In genomic region chr11:71863978-71864627, GRCh38 we compare ENCODE assay signal across 11 cellular contexts. TPM values are rescaled to one million over a fixed set of nuclear protein-coding genes. Genes with fewer than 3 reads are reported as not detected.
A peak's percentile ranks its signal among the peaks of the same experiment; 100 is the strongest.
DNase-seq lines count a peak whose midpoint lies in the region; ATAC-seq, FAIRE-seq and TF ChIP-seq lines count a peak whose summit lies in the region.
"Not testable (repeated sequence)": the region's sequence is repeated elsewhere in the genome, so short reads cannot be mapped to it uniquely, and the experiment has no call there.
"Had no signal": no experiment of that assay in that cellular context is flagged by ENCODE, and none has a peak within 500 bp of the region (broad histone marks: within the 10 kb centered on the region; RNA-seq: fewer than 3 reads in every experiment).

No MANE protein-coding gene starts in this region.

- intact Hi-C loops in Panc1 (cut with micrococcal nuclease; ENCODE audit: unreplicated experiment); activated CD4-positive, alpha-beta memory T cell treated with anti-CD3 and anti-CD28 coated beads for 36 hours (cut with micrococcal nuclease); left colon (cut with DNase I, micrococcal nuclease): not testable (repeated sequence)
- intact Hi-C loops in endothelial cell of umbilical vein (cut with micrococcal nuclease) = loop anchor here (5.0 kb wide), 1 partner anchor 153 kb away; no protein-coding TSS in a partner anchor

- FAIRE-seq in H54 (lab: Jason Lieb, UNC) = peak; percentile 87
- FAIRE-seq in endothelial cell of umbilical vein (lab: Jason Lieb, UNC) = peak; percentile 74
- peak; percentile 84 for FAIRE-seq in small intestine (lab: Jason Lieb, UNC)

- H3K79me2 ChIP-seq in endothelial cell of umbilical vein (ENCODE audit: control insufficient read depth, insufficient read depth, low read length) = not testable (repeated sequence)

- dilution Hi-C loops in endothelial cell of umbilical vein (cut with MboI; ENCODE audit: extremely low pct_ligation_motif_present, low sequenced_read_pairs) = not testable (repeated sequence)

- not testable (repeated sequence) for H3K9me1 ChIP-seq in endothelial cell of umbilical vein (replicated peaks; ENCODE audit: control insufficient read depth, extremely low read depth, insufficient read depth, low read length)

- ATAC-seq in Panc1 = peak; percentile 98
- ATAC-seq in left colon = peak; percentile 69

- not testable (repeated sequence) for H3K4me3 Mint-ChIP-seq in activated CD4-positive, alpha-beta memory T cell treated with anti-CD3 and anti-CD28 coated beads for 36 hours

- not testable (repeated sequence) for H3K9me3 Mint-ChIP-seq in activated CD4-positive, alpha-beta memory T cell treated with anti-CD3 and anti-CD28 coated beads for 36 hours

- H3K4me2 ChIP-seq in endothelial cell of umbilical vein (ENCODE audit: insufficient read depth, low read length) = not testable (repeated sequence)

- not testable (repeated sequence) for H3K27me3 Mint-ChIP-seq in activated CD4-positive, alpha-beta memory T cell treated with anti-CD3 and anti-CD28 coated beads for 36 hours

- H3K9me3 ChIP-seq in Panc1 (ENCODE audit: control insufficient read depth, insufficient read depth, low read depth, low read length); endothelial cell of umbilical vein (replicated peaks; ENCODE audit: control insufficient read depth, insufficient read depth, low read length); small intestine (ENCODE audit: control insufficient read depth, low read depth): not testable (repeated sequence)

- not testable (repeated sequence) for H3K36me3 Mint-ChIP-seq in activated CD4-positive, alpha-beta memory T cell treated with anti-CD3 and anti-CD28 coated beads for 36 hours

- 48 to 63% (median 52%) methylated on average over 3 of the region's 3 CpGs for WGBS in small intestine, 3 donors

- BruUV-seq in Panc1 (replicated peaks; lab: Mats Ljungman, UMichigan); endothelial cell of umbilical vein (replicated peaks; lab: Mats Ljungman, UMichigan): not testable (repeated sequence)

- not testable (repeated sequence) for H4K20me1 ChIP-seq in endothelial cell of umbilical vein (replicated peaks; ENCODE audit: control insufficient read depth, extremely low read depth, insufficient read depth, low read length)

- not testable (repeated sequence) for H3K9ac ChIP-seq in endothelial cell of umbilical vein (replicated peaks; ENCODE audit: extremely low read depth, insufficient read depth, low read length)

- not testable (repeated sequence) for H3K27me3 ChIP-seq in Panc1 (ENCODE audit: control insufficient read depth, insufficient read depth, low read length); endothelial cell of umbilical vein (ENCODE audit: control insufficient read depth in 2 of 2, insufficient read depth in 2 of 2, low read length in 2 of 2); small intestine (ENCODE audit: control insufficient read depth in 2 of 2, insufficient read depth in 2 of 2, low read length in 2 of 2)

- not testable (repeated sequence) for H3K4me3 ChIP-seq in Panc1 (ENCODE audit: low read depth in 2 of 2, low read length in 2 of 2); endothelial cell of umbilical vein (replicated peaks in 1 of 3; ENCODE audit: insufficient read depth in 1 of 3, low read depth in 1 of 3, low read length in 3 of 3); small intestine (ENCODE audit: low read depth in 1 of 2, low read length in 2 of 2)

- not testable (repeated sequence) for H3K4me1 ChIP-seq in Panc1 (ENCODE audit: control insufficient read depth, insufficient read depth, low read length); endothelial cell of umbilical vein (ENCODE audit: control insufficient read depth, extremely low read depth, insufficient read depth, low read length); small intestine (ENCODE audit: control insufficient read depth in 2 of 2, insufficient read depth in 1 of 2, low read depth in 1 of 2, low read length in 1 of 2)

- in situ Hi-C loops in Panc1 (cut with HindIII; ENCODE audit: low pct_unique_long_range_greater_than_20kb, low sequenced_read_pairs) = not testable (repeated sequence)

- TF ChIP-seq POLR2A in H54 (IDR thresholded peaks at IDR 0.05; ENCODE audit: low read depth, low read length); endothelial cell of umbilical vein (IDR thresholded peaks at IDR 0.05; ENCODE audit: low read depth, low read length): not testable (repeated sequence)

- not testable (repeated sequence) for H3K36me3 ChIP-seq in Panc1 (ENCODE audit: control insufficient read depth, insufficient read depth, low read length); endothelial cell of umbilical vein (ENCODE audit: control insufficient read depth in 2 of 2, extremely low read depth in 1 of 2, insufficient read depth in 2 of 2, low read length in 2 of 2); small intestine (ENCODE audit: control insufficient read depth in 2 of 2, insufficient read depth in 2 of 2, low read length in 2 of 2)

- not testable (repeated sequence) for H3K27ac Mint-ChIP-seq in activated CD4-positive, alpha-beta memory T cell treated with anti-CD3 and anti-CD28 coated beads for 36 hours

- CTCF ChIA-PET in Panc1 (lab: Charles Lee) (interaction anchor here (0.6 to 1.1 kb wide), 5 partner anchors 18 to 273 kb away, joined by 3 to 6 read pairs (median 3); no protein-coding TSS in a partner anchor), endothelial cell of umbilical vein (lab: Charles Lee) (interaction anchor here (0.7 to 1.8 kb wide), 13 partner anchors 9 to 567 kb away, joined by 3 to 16 read pairs (median 4); partner anchors contain the start of genes RNF121 and XNDC1N)
- CTCF ChIA-PET in activated CD4-positive, alpha-beta memory T cell treated with anti-CD3 and anti-CD28 coated beads for 36 hours (lab: Charles Lee) = interaction anchor here (0.6 to 1.2 kb wide), 2 partner anchors 68 to 1527 kb away, joined by 3 read pairs; no protein-coding TSS in a partner anchor

- not testable (repeated sequence) for H3K4me1 Mint-ChIP-seq in activated CD4-positive, alpha-beta memory T cell treated with anti-CD3 and anti-CD28 coated beads for 36 hours (ENCODE audit: low read depth)

- POLR2A ChIA-PET in Panc1 (lab: Charles Lee); endothelial cell of umbilical vein (lab: Charles Lee): not testable (repeated sequence)
- POLR2A ChIA-PET in activated CD4-positive, alpha-beta memory T cell treated with anti-CD3 and anti-CD28 coated beads for 36 hours (lab: Charles Lee) = interaction anchor here (0.6 kb wide), 1 partner anchor 1292 kb away, joined by 3 read pairs; no protein-coding TSS in a partner anchor

- DNase-seq in CMK (ENCODE audit: low read depth) (peak; percentile 45), NCI-H1417 (lab: John Stamatoyannopoulos, UW) (peak; percentile 19 to 69 (median 24)), Panc1 (ENCODE audit: low read depth, low spot score) (peak; percentile 47), endothelial cell of umbilical vein (ENCODE audit: low read depth, low spot score) (peak; percentile 61), small intestine (peak; percentile 69)
- not testable (repeated sequence) for DNase-seq in H54 (ENCODE audit: insufficient read length, low spot score); left colon
- DNase-seq in activated CD4-positive, alpha-beta memory T cell treated with anti-CD3 and anti-CD28 coated beads for 36 hours = peak; percentile 18

- H3K27ac ChIP-seq in Panc1 (ENCODE audit: low read length); endothelial cell of umbilical vein (ENCODE audit: insufficient read depth, low read depth, low read length); small intestine (ENCODE audit: low read depth in 1 of 2, low read length in 1 of 2): not testable (repeated sequence)

- TF ChIP-seq CTCF in Panc1 (IDR thresholded peaks at IDR 0.05) = peak; percentile 93
- TF ChIP-seq CTCF in endothelial cell of umbilical vein (IDR thresholded peaks at IDR 0.05; ENCODE audit: extremely low read depth in 1 of 2, insufficient read depth in 1 of 2, low read depth in 1 of 2, low read length in 2 of 2) = peak; percentile 50 to 65

- not testable (repeated sequence) for H2AFZ ChIP-seq in endothelial cell of umbilical vein (ENCODE audit: low read depth, low read length)

TF ChIP-seq in endothelial cell of umbilical vein, 7 proteins besides CTCF, POLR2A, EP300 and RAD21:
- TF ChIP-seq GATA2 (IDR thresholded peaks at IDR 0.05; ENCODE audit: insufficient read depth, insufficient read length, low read depth, low read length) = peak; percentile 51

RNA-seq across cellular contexts. Expression of gene DEFB131B, which starts 14.2 kb away (rescaled TPM):
- total RNA-seq in Panc1 (2021; ENCODE audit: unreplicated experiment) (not detected), endothelial cell of umbilical vein (not detected in 2 replicates), left colon (not detected)
- polyA plus RNA-seq in Panc1 (2012; ENCODE audit: insufficient read length) = not detected
- not detected for total RNA-seq in activated CD4-positive, alpha-beta memory T cell treated with anti-CD3 and anti-CD28 coated beads for 36 hours
- polyA plus RNA-seq in endothelial cell of umbilical vein (not detected in 2 replicates), small intestine (not detected)
- not detected in 2 replicates for polyA plus RNA-seq in endothelial cell of umbilical vein (2011; cell fraction: cytosol; rRNA removed)
- not detected in 2 replicates for polyA plus RNA-seq in endothelial cell of umbilical vein (2011; cell fraction: nucleus; rRNA removed)
- not detected in 2 replicates for polyA plus RNA-seq in endothelial cell of umbilical vein (2012)
- not detected in 2 replicates for polyA minus RNA-seq in endothelial cell of umbilical vein
- not detected for polyA minus RNA-seq in endothelial cell of umbilical vein (2011; cell fraction: cytosol; rRNA and poly(A)+ RNA removed)
- polyA minus RNA-seq in endothelial cell of umbilical vein (2011; cell fraction: nucleus; rRNA and poly(A)+ RNA removed) = not detected in 2 replicates
- total RNA-seq: activated T-helper 1 cell treated with anti-CD3 and anti-CD28 coated beads, Interleukin-12 subunit alpha, Interleukin-12 subunit beta, Interleukin-2, Interleukin-4 antibody, amounts not matched to agents 30 ng/mL and 10 ng/mL and 1 ng/mL, durations not matched to agents 14 hours and 24 hours and 36 hours; skeletal muscle tissue; suprapubic skin had no signal

RNA-seq across cellular contexts. Expression of gene DEFB108B, which starts 31.1 kb away (rescaled TPM):
- not detected for total RNA-seq in Panc1 (2021; ENCODE audit: unreplicated experiment)
- not detected for polyA plus RNA-seq in Panc1 (2012; ENCODE audit: insufficient read length)
- total RNA-seq in activated CD4-positive, alpha-beta memory T cell treated with anti-CD3 and anti-CD28 coated beads for 36 hours = not detected
- not detected in 2 replicates for total RNA-seq in endothelial cell of umbilical vein
- polyA plus RNA-seq in endothelial cell of umbilical vein = not detected in 2 replicates
- polyA plus RNA-seq in endothelial cell of umbilical vein (2011; cell fraction: cytosol; rRNA removed) = not detected in 2 replicates
- not detected in 2 replicates for polyA plus RNA-seq in endothelial cell of umbilical vein (2011; cell fraction: nucleus; rRNA removed)
- not detected in 2 replicates for polyA plus RNA-seq in endothelial cell of umbilical vein (2012)
- polyA minus RNA-seq in endothelial cell of umbilical vein = not detected in 2 replicates
- polyA minus RNA-seq in endothelial cell of umbilical vein (2011; cell fraction: cytosol; rRNA and poly(A)+ RNA removed) = not detected
- not detected in 2 replicates for polyA minus RNA-seq in endothelial cell of umbilical vein (2011; cell fraction: nucleus; rRNA and poly(A)+ RNA removed)
- not detected for total RNA-seq in left colon
- polyA plus RNA-seq in small intestine = not detected
- total RNA-seq: activated T-helper 1 cell treated with anti-CD3 and anti-CD28 coated beads, Interleukin-12 subunit alpha, Interleukin-12 subunit beta, Interleukin-2, Interleukin-4 antibody, amounts not matched to agents 30 ng/mL and 10 ng/mL and 1 ng/mL, durations not matched to agents 14 hours and 24 hours and 36 hours; skeletal muscle tissue; suprapubic skin had no signal
